In the genomic region with DNA sequence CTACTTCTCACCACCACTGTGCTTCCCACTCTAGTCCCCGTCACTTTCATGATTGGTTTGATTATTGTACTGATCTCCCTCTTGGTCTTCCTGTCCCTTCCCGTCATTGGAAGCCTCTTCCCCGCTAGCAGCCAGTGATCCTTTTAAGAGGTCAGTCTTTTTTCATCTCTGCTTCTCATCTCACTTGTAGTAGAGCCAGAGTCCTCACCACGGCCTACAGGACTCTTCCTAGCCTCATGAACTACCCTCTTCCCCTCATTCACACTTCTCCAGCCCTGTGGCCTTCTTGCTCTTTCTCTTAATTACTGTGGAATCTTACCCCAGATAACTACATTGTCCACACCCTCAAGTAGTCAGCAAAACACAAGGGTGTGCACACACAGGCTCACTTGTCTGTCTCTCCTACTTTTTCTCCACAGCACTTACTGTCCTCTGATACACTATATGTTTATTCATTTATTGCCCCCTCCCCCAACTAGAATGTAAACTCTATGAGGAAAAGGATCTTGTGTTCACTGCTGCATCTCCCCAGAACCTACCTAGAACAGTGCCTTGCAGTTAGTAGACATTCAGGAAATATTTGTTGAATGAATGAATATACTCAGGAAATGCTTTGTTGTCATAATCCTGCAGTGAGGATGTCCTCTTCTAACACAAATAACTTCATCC, we compare ENCODE assay signal across 11 cellular contexts.
DNase-seq lines count a peak whose midpoint lies in the region; ATAC-seq and TF ChIP-seq lines count a peak whose summit lies in the region.
"Had no signal": no experiment of that assay in that cellular context is flagged by ENCODE, and none has a peak within 500 bp of the region (broad histone marks: within the 10 kb centered on the region; RNA-seq: fewer than 3 reads in every experiment).

No MANE protein-coding gene starts in this region.

- TF ChIP-seq CTCF in CD8-positive, alpha-beta T cell (IDR thresholded peaks at IDR 0.05) = no peak
- TF ChIP-seq CTCF in HFFc6 (IDR thresholded peaks at IDR 0.05) (no peak), cardiac fibroblast (IDR thresholded peaks at IDR 0.05; ENCODE audit: low read depth, low read length) (no peak)

- POLR2A ChIA-PET in CD8-positive, alpha-beta T cell (lab: Charles Lee) = no interaction called here

- no peaks in the 10 kb centered on the region for H3K9me3 Mint-ChIP-seq in CD8-positive, alpha-beta T cell
- peaks cover 6% of the 10 kb centered on the region; the same call in 1 of the 2 replicates for H3K9me3 Mint-ChIP-seq in HFFc6

- no peak overlapping the region for H4K8ac ChIP-seq in mesendoderm (ENCODE audit: low read depth, low read length)

- H2BK15ac ChIP-seq in mesendoderm (replicated peaks; ENCODE audit: low read depth) = no peak overlapping the region

- no peak overlapping the region for H3K9ac ChIP-seq in mesendoderm (ENCODE audit: low read length)

- peak overlapping the region; percentile 80 for H3K27ac Mint-ChIP-seq in CD8-positive, alpha-beta T cell
- peak overlapping the region; percentile 64 for H3K27ac Mint-ChIP-seq in HFFc6

- H2BK5ac ChIP-seq in mesendoderm (ENCODE audit: low read length) = no peak overlapping the region

- CTCF ChIA-PET in CD8-positive, alpha-beta T cell (lab: Charles Lee) = no interaction called here

- H3K79me1 ChIP-seq in mesendoderm (ENCODE audit: low read length) = peaks cover 3% of the 10 kb centered on the region

- peaks cover 53% of the 10 kb centered on the region for H3K36me3 Mint-ChIP-seq in CD8-positive, alpha-beta T cell
- peaks cover 40% of the 10 kb centered on the region for H3K36me3 Mint-ChIP-seq in HFFc6 (ENCODE audit: low read depth)

- H3K4me1 ChIP-seq in CD8-positive, alpha-beta T cell (ENCODE audit: insufficient read depth, low read length) = peaks cover 14% of the 10 kb centered on the region
- H3K4me1 ChIP-seq in mesendoderm (ENCODE audit: control insufficient read depth, low read depth, low read length) = peaks cover 2% of the 10 kb centered on the region

- H3K4ac ChIP-seq in mesendoderm (ENCODE audit: low read depth, low read length) = no peak overlapping the region

- no peak overlapping the region for H3K4me3 ChIP-seq in CD8-positive, alpha-beta T cell (ENCODE audit: low read depth, low read length)
- H3K4me3 ChIP-seq in cardiac fibroblast (replicated peaks in 1 of 2; ENCODE audit: low read depth in 2 of 2, low read length in 2 of 2) = no peak overlapping the region
- no peak overlapping the region for H3K4me3 ChIP-seq in mesendoderm (ENCODE audit: low read length)

- no peak overlapping the region for H4K5ac ChIP-seq in mesendoderm (ENCODE audit: low read length)

- H3K56ac ChIP-seq in mesendoderm (ENCODE audit: low read length) = no peak overlapping the region

- intact Hi-C loops in CD8-positive, alpha-beta T cell (cut with DNase I, micrococcal nuclease) = no loop called here

- WGBS in mesendoderm (ENCODE audit: extremely low coverage, insufficient coverage, low lambda C conversion rate) = no CpG with 5 or more reads among the region's 4 CpGs

- no peak overlapping the region for H3K4me2 ChIP-seq in mesendoderm (ENCODE audit: low read length)

- no peak overlapping the region for H3K23ac ChIP-seq in mesendoderm (ENCODE audit: low read length)

- no peak for DNase-seq in CD8-positive, alpha-beta T cell
- peak; percentile 15 for DNase-seq in HFFc6
- DNase-seq in cardiac fibroblast (ENCODE audit: low read depth in 2 of 2) = peak; percentile 28 to 66
- DNase-seq in mesendoderm = peak; percentile 75
- DNase-seq in D341Med (ENCODE audit: low spot score) = no peak
- DNase-seq in OCI-M2 (lab: John Stamatoyannopoulos, UW; ENCODE audit: unreplicated experiment) = no peak
- no peak for DNase-seq in NCI-H446 (lab: John Stamatoyannopoulos, UW)
- DNase-seq in effector CD8-positive, alpha-beta T cell (lab: John Stamatoyannopoulos, UW) = no peak
- DNase-seq: aorta, NCI-H1694 treated with DMSO at 0.1 percent for 48 hours had no signal

- H3K4me1 Mint-ChIP-seq in CD8-positive, alpha-beta T cell (ENCODE audit: low read depth) = peaks cover 39% of the 10 kb centered on the region
- peaks cover 23% of the 10 kb centered on the region for H3K4me1 Mint-ChIP-seq in HFFc6 (ENCODE audit: low read depth)

- H3K27me3 Mint-ChIP-seq in CD8-positive, alpha-beta T cell (ENCODE audit: low read depth) = no peaks in the 10 kb centered on the region
- H3K27me3 Mint-ChIP-seq in HFFc6 (ENCODE audit: insufficient read depth) = no peaks in the 10 kb centered on the region

- H2AK5ac ChIP-seq in mesendoderm (ENCODE audit: low read length) = no peak overlapping the region

- no peaks in the 10 kb centered on the region for H3K27me3 ChIP-seq in CD8-positive, alpha-beta T cell (ENCODE audit: insufficient read depth, low read length)
- no peaks in the 10 kb centered on the region for H3K27me3 ChIP-seq in mesendoderm (ENCODE audit: insufficient read depth, low read length, poor library complexity)

- H3K4me3 Mint-ChIP-seq in CD8-positive, alpha-beta T cell = no peak overlapping the region
- H3K4me3 Mint-ChIP-seq in HFFc6 = peak overlapping the region; percentile 22

- H3K36me3 ChIP-seq in CD8-positive, alpha-beta T cell (ENCODE audit: insufficient read depth, low read length) = no peaks in the 10 kb centered on the region
- no peaks in the 10 kb centered on the region for H3K36me3 ChIP-seq in mesendoderm (ENCODE audit: control insufficient read depth, insufficient read depth, low read length)

- H3K79me2 ChIP-seq in mesendoderm (ENCODE audit: control insufficient read depth, insufficient read depth, low read length) = peaks cover 1% of the 10 kb centered on the region

- H3K27ac ChIP-seq in CD8-positive, alpha-beta T cell (ENCODE audit: low read depth, low read length) = no peak overlapping the region
- peak overlapping the region; percentile 1 for H3K27ac ChIP-seq in mesendoderm (ENCODE audit: low read depth, low read length)

- H2BK120ac ChIP-seq in mesendoderm (ENCODE audit: low read depth, low read length) = no peak overlapping the region

- H3K9me3 ChIP-seq in CD8-positive, alpha-beta T cell (ENCODE audit: low read length) = no peaks in the 10 kb centered on the region

- no peak for ATAC-seq in CD8-positive, alpha-beta T cell
- ATAC-seq: sciatic nerve had no signal

- H3K18ac ChIP-seq in mesendoderm (ENCODE audit: low read length) = no peak overlapping the region

Comparison
In these comparisons a context has a peak if more than half of its experiments do, and no peak if none do; other contexts are left out.
1. DNase-seq: peak in HFFc6 (single experiment), cardiac fibroblast (2 of 2) and mesendoderm (single experiment); none in CD8-positive, alpha-beta T cell (0 of 7), D341Med (single experiment), OCI-M2 (single experiment), NCI-H446 (0 of 2) and effector CD8-positive, alpha-beta T cell (single experiment).